ENCODE assay signal across 8 cellular contexts in genomic region chr1:167219194-167219593, GRCh38. TPM values are rescaled to one million over a fixed set of nuclear protein-coding genes. Genes with fewer than 3 reads are reported as not detected.
DNase-seq lines count a peak whose midpoint lies in the region; ATAC-seq and TF ChIP-seq lines count a peak whose summit lies in the region.

No MANE protein-coding gene starts in this region.

- 56 to 65% methylated on average over 5 of the region's 5 CpGs for WGBS in ectodermal cell, 2 experiments

- H3K4me1 ChIP-seq in ectodermal cell (ENCODE audit: control insufficient read depth, insufficient read depth, low read length) (peaks cover 8% of the 10 kb centered on the region), parathyroid adenoma (peaks cover 5% of the 10 kb centered on the region)

- TF ChIP-seq CTCF in GM12864 (IDR thresholded peaks at IDR 0.05; ENCODE audit: low read depth, low read length, missing control alignments): no peak
- no peak for TF ChIP-seq CTCF in parathyroid adenoma (IDR thresholded peaks at IDR 0.05)

- H3K9ac ChIP-seq in parathyroid adenoma: no peak overlapping the region

- H3K27me3 ChIP-seq in ectodermal cell (ENCODE audit: control insufficient read depth, insufficient read depth, low read length, poor library complexity, severe bottlenecking) (no peaks in the 10 kb centered on the region), parathyroid adenoma (ENCODE audit: control insufficient read depth, insufficient read depth, low read length) (no peaks in the 10 kb centered on the region)

- DNase-seq in GM12864 (ENCODE audit: low read depth) (no peak), NCI-H748 (lab: John Stamatoyannopoulos, UW; ENCODE audit: unreplicated experiment) (peak; percentile 51), SIG-M5 treated with dmso at 0.1 percent for 504 hours (lab: John Stamatoyannopoulos, UW; ENCODE audit: unreplicated experiment) (no peak), LoVo (ENCODE audit: low spot score) (no peak), GOT3 (lab: John Stamatoyannopoulos, UW) (no peak)

- peaks cover 2% of the 10 kb centered on the region for H3K79me2 ChIP-seq in parathyroid adenoma

- H3K27ac ChIP-seq in ectodermal cell (ENCODE audit: insufficient read depth, low read depth, low read length, poor library complexity, severe bottlenecking) (no peak overlapping the region), parathyroid adenoma (no peak overlapping the region)

- no peak for ATAC-seq in GM21737 (IDR thresholded peaks at IDR 0.05; ENCODE audit: unreplicated experiment)

- H2AFZ ChIP-seq in parathyroid adenoma: peak overlapping the region; percentile 87

- H3K4me3 ChIP-seq in GM12864 (ENCODE audit: low read depth, low read length) (peak overlapping the region; percentile 71), ectodermal cell (ENCODE audit: insufficient read depth, low read depth, low read length) (peak overlapping the region; percentile 71), parathyroid adenoma (ENCODE audit: low read depth, low read length) (peak overlapping the region; percentile 78)

- peak overlapping the region; percentile 87 for H3K4me2 ChIP-seq in parathyroid adenoma (ENCODE audit: low read length)

- H3K36me3 ChIP-seq in ectodermal cell (ENCODE audit: control insufficient read depth, insufficient read depth, low read length) (no peaks in the 10 kb centered on the region), parathyroid adenoma (ENCODE audit: control insufficient read depth, insufficient read depth, low read length) (no peaks in the 10 kb centered on the region)

- H3K9me3 ChIP-seq in ectodermal cell (ENCODE audit: control insufficient read depth, low read length): no peaks in the 10 kb centered on the region
- no peaks in the 10 kb centered on the region for H3K9me3 ChIP-seq in parathyroid adenoma (ENCODE audit: control insufficient read depth, low read length)

RNA-seq across cellular contexts. Expression of gene POU2F1, which starts 1.5 kb away (rescaled TPM):
- polyA plus RNA-seq in ectodermal cell (2013, experiment 1 of 4): 29.7 TPM
- polyA plus RNA-seq in ectodermal cell (2013, experiment 2 of 4): 38.1 TPM
- 14.7 TPM for polyA plus RNA-seq in ectodermal cell (2013, experiment 3 of 4)
- 21.9 TPM for polyA plus RNA-seq in ectodermal cell (2013, experiment 4 of 4)
